Comparison of ENCODE assay signal across 21 cellular contexts in the genomic region with DNA sequence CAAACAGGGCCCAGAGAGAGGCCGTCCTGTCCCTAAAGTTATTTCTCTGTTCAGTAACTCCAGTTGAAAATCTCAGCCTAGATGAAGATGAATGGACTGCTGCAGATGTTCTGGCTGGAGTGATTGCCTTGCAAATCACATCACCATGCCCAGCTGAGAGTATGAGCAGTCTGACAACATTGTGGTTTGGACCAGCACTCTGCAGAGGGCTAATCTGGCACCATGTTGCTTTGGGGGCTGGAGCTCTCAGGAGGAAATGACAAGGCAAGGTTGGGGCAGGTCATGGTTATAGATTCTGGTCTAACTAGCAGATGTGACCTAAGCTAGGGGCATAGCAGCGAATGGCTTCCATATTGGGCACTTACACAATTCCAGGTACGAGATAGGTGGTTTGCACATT.
DNase-seq lines count a peak whose midpoint lies in the region; ATAC-seq and TF ChIP-seq lines count a peak whose summit lies in the region.
"Had no signal": no experiment of that assay in that cellular context is flagged by ENCODE, and none has a peak within 500 bp of the region (broad histone marks: within the 10 kb centered on the region; RNA-seq: fewer than 3 reads in every experiment).

No MANE protein-coding gene starts in this region.

- intact Hi-C loops in esophagus muscularis mucosa (cut with DNase I): no loop called here
- intact Hi-C loops in posterior cingulate gyrus (cut with DNase I): no loop called here

- no peaks in the 10 kb centered on the region for H3K27me3 ChIP-seq in BE2C
- H3K27me3 ChIP-seq in esophagus muscularis mucosa: no peaks in the 10 kb centered on the region
- H3K27me3 ChIP-seq: BLaER1 had no signal

- no peaks in the 10 kb centered on the region for H3K36me3 Mint-ChIP-seq in neural crest cell (ENCODE audit: low read depth)
- H3K36me3 Mint-ChIP-seq: CD14-positive monocyte; CD4-positive, alpha-beta memory T cell; IgD-negative memory B cell had no signal

- no peaks in the 10 kb centered on the region for H3K4me1 ChIP-seq in BE2C
- no peaks in the 10 kb centered on the region for H3K4me1 ChIP-seq in esophagus muscularis mucosa
- H3K4me1 ChIP-seq: BLaER1 had no signal

- no peak for TF ChIP-seq EP300 in esophagus muscularis mucosa (IDR thresholded peaks at IDR 0.05)

- no peak overlapping the region for H3K4me3 ChIP-seq in BE2C (ENCODE audit: low read depth, low read length)
- H3K4me3 ChIP-seq in esophagus muscularis mucosa: no peak overlapping the region
- H3K4me3 ChIP-seq: BLaER1, GM12878 had no signal

- DNase-seq in HT1080 (ENCODE audit: low read depth) (peak; percentile 60), RPMI7951 (ENCODE audit: low read depth) (peak; percentile 37), neural crest cell (ENCODE audit: low read depth, low spot score) (no peak), BE2C (no peak), esophagus muscularis mucosa (ENCODE audit: extremely low spot score) (no peak), posterior cingulate gyrus (no peak)
- DNase-seq: ACHN; CD4-positive, alpha-beta memory T cell; DMS79 treated with DMSO at 0.1 percent for 48 hours; EL; GOT3; H7; HFFc6; KBM-7 had no signal

- TF ChIP-seq CTCF in neural crest cell (conservative IDR thresholded peaks at IDR 0.05) (no peak), BE2C (IDR thresholded peaks at IDR 0.05; ENCODE audit: low read depth, low read length) (no peak), esophagus muscularis mucosa (IDR thresholded peaks at IDR 0.05) (no peak)

- H3K4me3 Mint-ChIP-seq in neural crest cell: no peak overlapping the region
- H3K4me3 Mint-ChIP-seq: CD14-positive monocyte; CD4-positive, alpha-beta memory T cell; HFFc6; IgD-negative memory B cell had no signal

- H3K27ac Mint-ChIP-seq in neural crest cell (ENCODE audit: unreplicated experiment): peak overlapping the region; percentile 14
- H3K27ac Mint-ChIP-seq: CD14-positive monocyte; CD4-positive, alpha-beta memory T cell; HFFc6; IgD-negative memory B cell had no signal

- peaks cover 34% of the 10 kb centered on the region for H3K4me1 Mint-ChIP-seq in neural crest cell
- H3K4me1 Mint-ChIP-seq: CD14-positive monocyte; CD4-positive, alpha-beta memory T cell; IgD-negative memory B cell had no signal

- H3K9me3 ChIP-seq in BE2C (no peaks in the 10 kb centered on the region), esophagus muscularis mucosa (no peaks in the 10 kb centered on the region)
- H3K9me3 ChIP-seq: BLaER1 had no signal

- WGBS in esophagus muscularis mucosa: 89% methylated on average over 3 of the region's 3 CpGs

- H3K9me3 Mint-ChIP-seq in neural crest cell: no peaks in the 10 kb centered on the region
- H3K9me3 Mint-ChIP-seq: IgD-negative memory B cell had no signal

- no peaks in the 10 kb centered on the region for H3K27me3 Mint-ChIP-seq in neural crest cell (ENCODE audit: low read depth)

- no peak for TF ChIP-seq POLR2A in esophagus muscularis mucosa (IDR thresholded peaks at IDR 0.05; ENCODE audit: low read depth)

- H3K36me3 ChIP-seq in BE2C: no peaks in the 10 kb centered on the region
- no peaks in the 10 kb centered on the region for H3K36me3 ChIP-seq in esophagus muscularis mucosa
- H3K36me3 ChIP-seq: BLaER1 had no signal

- no peak for ATAC-seq in GM21576 (IDR thresholded peaks at IDR 0.05; ENCODE audit: unreplicated experiment)
- ATAC-seq: GM12878, HCT116, HepG2 had no signal

- H3K27ac ChIP-seq in esophagus muscularis mucosa (replicated peaks in 1 of 4): no peak overlapping the region
- H3K27ac ChIP-seq: BLaER1 had no signal

Comparison
In these comparisons a context has a peak if more than half of its experiments do, and no peak if none do; other contexts are left out.
1. DNase-seq: peak in HT1080 (single experiment) and RPMI7951 (single experiment); none in neural crest cell (single experiment), BE2C (single experiment), esophagus muscularis mucosa (single experiment) and posterior cingulate gyrus (0 of 10).